9 cellular contexts compared by ENCODE assay signal in the genomic region with DNA sequence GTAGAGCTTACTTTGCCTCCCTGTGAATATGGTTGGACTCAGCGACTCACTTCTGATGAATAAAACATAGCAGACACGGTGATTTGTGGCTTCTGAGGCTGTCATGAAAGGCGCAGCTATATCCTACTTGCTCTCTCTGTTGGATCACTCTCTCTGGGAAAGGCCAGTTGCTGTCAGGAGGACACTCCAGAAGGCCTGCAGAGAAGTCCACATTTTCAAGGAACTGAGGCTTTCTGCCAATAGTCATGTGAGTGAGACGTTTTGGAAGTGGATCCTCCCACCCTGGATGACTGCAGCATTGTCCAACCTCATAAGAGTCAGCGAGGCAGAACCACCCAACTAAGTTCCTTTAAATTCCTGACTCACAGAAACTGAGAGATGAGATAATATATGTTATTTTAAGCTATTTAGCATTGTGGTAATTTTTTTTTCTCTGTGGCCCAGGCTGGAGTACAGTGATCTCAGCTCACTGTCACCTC.
DNase-seq lines count a peak whose midpoint lies in the region; ATAC-seq and TF ChIP-seq lines count a peak whose summit lies in the region.
"Had no signal": no experiment of that assay in that cellular context is flagged by ENCODE, and none has a peak within 500 bp of the region (broad histone marks: within the 10 kb centered on the region; RNA-seq: fewer than 3 reads in every experiment).

No MANE protein-coding gene starts in this region.

- H3K27ac ChIP-seq in RWPE2 (ENCODE audit: poor library complexity, severe bottlenecking) = no peak overlapping the region
- H3K27ac ChIP-seq in right cardiac atrium (ENCODE audit: low read length) = peak overlapping the region; percentile 67

- H3K4me3 ChIP-seq in RWPE2 (ENCODE audit: severe bottlenecking) (no peak overlapping the region), right cardiac atrium (ENCODE audit: low read length) (peak overlapping the region; percentile 74)

- H3K4me1 ChIP-seq in RWPE2 (ENCODE audit: insufficient read depth, poor library complexity, severe bottlenecking) = no peaks in the 10 kb centered on the region
- H3K4me1 ChIP-seq in right cardiac atrium (ENCODE audit: control insufficient read depth, insufficient read depth, low read length) = peaks cover 5% of the 10 kb centered on the region

- intact Hi-C loops in right cardiac atrium (cut with DNase I) = no loop called here

- H3K27me3 ChIP-seq in RWPE2 (ENCODE audit: insufficient read depth, poor library complexity, severe bottlenecking) (peaks cover 3% of the 10 kb centered on the region), right cardiac atrium (ENCODE audit: control insufficient read depth, insufficient read depth) (no peaks in the 10 kb centered on the region)

- peak; percentile 36 for DNase-seq in AG08396 (ENCODE audit: low spot score)
- no peak for DNase-seq in RWPE2 (ENCODE audit: low spot score)
- DNase-seq in right cardiac atrium = peak in 2 of 3 donors; percentile 37 to 48
- DNase-seq in amygdala (lab: John Stamatoyannopoulos, UW) = no peak
- no peak for DNase-seq in stimulated activated naive CD4-positive, alpha-beta T cell treated with Interleukin-2 at 50 U/mL for 16 hours (lab: John Stamatoyannopoulos, UW)
- no peak for DNase-seq in NCI-H1930 (lab: John Stamatoyannopoulos, UW)
- DNase-seq: nucleus accumbens had no signal

- H3K9me3 ChIP-seq in RWPE2 (ENCODE audit: severe bottlenecking) = no peaks in the 10 kb centered on the region
- H3K9me3 ChIP-seq in right cardiac atrium (ENCODE audit: control insufficient read depth, low read length) = no peaks in the 10 kb centered on the region

- H3K36me3 ChIP-seq in RWPE2 (ENCODE audit: low read depth) = no peaks in the 10 kb centered on the region

- TF ChIP-seq CTCF in RWPE2 (IDR thresholded peaks at IDR 0.05; ENCODE audit: poor library complexity, severe bottlenecking) = no peak

- 22% methylated on average over 5 of the region's 5 CpGs for WGBS in right cardiac atrium

- ATAC-seq in GM21423 (IDR thresholded peaks at IDR 0.05; ENCODE audit: unreplicated experiment) = peak; percentile 67
- peak; percentile 33; the same call in 1 of the 3 replicates for ATAC-seq in RWPE2 (ENCODE audit: low read depth)
- peak; percentile 88 to 89 for ATAC-seq in right cardiac atrium
- no peak for ATAC-seq in HG03469 (IDR thresholded peaks at IDR 0.05; ENCODE audit: unreplicated experiment)

Comparison
In these comparisons a context has a peak if more than half of its experiments do, and no peak if none do; other contexts are left out.
1. DNase-seq: peak in AG08396 (single experiment) and right cardiac atrium (2 of 3); none in RWPE2 (single experiment), amygdala (0 of 56), stimulated activated naive CD4-positive, alpha-beta T cell treated with Interleukin-2 at 50 U/mL for 16 hours (single experiment) and NCI-H1930 (0 of 2).